Comparison of ENCODE assay signal across 35 cellular contexts in the genomic region with DNA sequence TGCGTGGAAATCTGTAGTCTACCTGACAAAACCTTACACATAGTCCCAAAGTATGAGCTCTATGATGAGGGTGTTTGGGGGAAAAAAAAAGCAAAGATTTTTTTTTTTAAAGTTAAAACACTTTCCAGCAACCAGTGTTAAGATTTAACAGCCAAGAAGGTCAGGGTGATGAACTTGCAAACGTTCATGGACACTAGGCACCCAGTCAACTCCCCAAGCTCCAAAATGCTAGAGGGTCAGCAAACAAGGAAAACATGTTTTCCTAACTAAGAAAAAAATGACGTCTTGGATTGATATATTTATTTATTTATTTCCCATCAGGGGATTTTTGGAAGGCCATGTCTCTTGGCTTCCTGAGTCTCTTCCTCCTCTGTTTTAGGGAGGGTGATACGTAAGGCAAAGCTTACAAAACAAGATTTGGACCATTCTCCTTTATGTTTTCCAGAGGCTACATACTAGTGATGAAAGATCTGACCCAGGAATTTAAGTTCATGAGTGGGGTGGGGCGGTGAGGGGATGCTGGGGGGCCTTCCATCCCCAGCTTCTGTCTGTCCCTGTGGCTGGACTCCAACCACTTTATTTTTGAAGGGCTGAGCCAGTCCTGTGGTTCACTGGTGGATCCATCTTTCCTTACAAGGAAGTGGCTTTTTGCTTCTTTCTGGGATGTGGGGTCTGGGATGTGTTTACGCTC.
"Had no signal": no experiment of that assay in that cellular context is flagged by ENCODE, and none has a peak within 500 bp of the region (broad histone marks: within the 10 kb centered on the region; RNA-seq: fewer than 3 reads in every experiment).

No MANE protein-coding gene starts in this region.

- H3K27ac ChIP-seq: KMS-11, Peyer's patch, VCaP had no signal

- H3K4me2 ChIP-seq: KMS-11 had no signal

- H3K4me3 ChIP-seq: Peyer's patch had no signal

- H3K9ac ChIP-seq: KMS-11 had no signal

- H3K4me1 Mint-ChIP-seq: activated B cell treated with CpG ODN at 0.5 μM for 24 hours; activated naive CD4-positive, alpha-beta T cell treated with anti-CD3 and anti-CD28 coated beads, Interleukin-2, amount 10 ng/mL, durations not matched to agents 7 days and 5 days; activated naive CD8-positive, alpha-beta T cell treated with anti-CD3 and anti-CD28 coated beads, Interleukin-2, amount 50 U/mL, for 24 hours; brain had no signal

- H3K4me1 ChIP-seq: Peyer's patch had no signal

- H3K27me3 ChIP-seq: Peyer's patch had no signal

- H3K27ac Mint-ChIP-seq: activated B cell treated with CpG ODN at 0.5 μM for 24 hours; activated CD4-positive, alpha-beta memory T cell treated with anti-CD3 and anti-CD28 coated beads for 36 hours; activated naive CD4-positive, alpha-beta T cell treated with anti-CD3 and anti-CD28 coated beads, Interleukin-2, amount 10 ng/mL, durations not matched to agents 7 days and 5 days; activated naive CD8-positive, alpha-beta T cell; activated naive CD8-positive, alpha-beta T cell treated with anti-CD3 and anti-CD28 coated beads, Interleukin-2, amount 50 U/mL, for 24 hours; brain had no signal

- DNase-seq: activated B cell treated with CpG ODN at 0.5 μM for 24 hours; activated CD4-positive, alpha-beta memory T cell treated with anti-CD3 and anti-CD28 coated beads for 36 hours; activated CD4-positive, alpha-beta T cell treated with anti-CD3 and anti-CD28 coated beads for 4 hours; activated CD4-positive, alpha-beta T cell treated with anti-CD3 and anti-CD28 coated beads, Interleukin-2, amount 50 U/mL, for 1 hour; activated CD4-positive, CD25-positive, alpha-beta regulatory T cell treated with anti-CD3 and anti-CD28 coated beads, Interleukin-2, amount 50 U/mL, for 72 hours; activated CD8-positive, alpha-beta memory T cell treated with anti-CD3 and anti-CD28 coated beads, Interleukin-2, amount 50 U/mL, for 48 hours; activated effector memory CD4-positive, alpha-beta T cell treated with Interleukin-2 at 50 U/mL for 16 hours; activated naive CD4-positive, alpha-beta T cell treated with anti-CD3 and anti-CD28 coated beads, Interleukin-2, amount 10 ng/mL, durations not matched to agents 7 days and 5 days; activated naive CD8-positive, alpha-beta T cell treated with anti-CD3 and anti-CD28 coated beads, Interleukin-2, amount 50 U/mL, for 24 hours; activated T-cell treated with anti-CD3 and anti-CD28 coated beads, Interleukin-2, amount 50 U/mL, for 48 hours; anterior cingulate cortex; MM.1S; MV-4-11; NCI-H1092; NCI-H1436 treated with DMSO at 0.1 percent for 48 hours; NCI-H1694 treated with DMSO at 0.1 percent for 48 hours; NCI-H2029; NCI-H2107; NCI-H2171; NCI-H510A; NCI-H526; NCI-H748 treated with DMSO at 0.1 percent for 48 hours; NK-92 treated with Interleukin-12 subunit alpha and Interleukin-12 subunit beta, amount 100 ng/mL, for 24 hours; Peyer's patch; RPMI8226; SW 1271; T-helper 1 cell; T-helper 2 cell; T-helper 9 cell had no signal

- ATAC-seq: activated naive CD8-positive, alpha-beta T cell treated with anti-CD3 and anti-CD28 coated beads, Interleukin-2, amount 50 U/mL, for 24 hours; PC-3 had no signal

- H3K27me3 Mint-ChIP-seq: activated B cell treated with CpG ODN at 0.5 μM for 24 hours; activated CD4-positive, alpha-beta memory T cell treated with anti-CD3 and anti-CD28 coated beads for 36 hours; activated naive CD4-positive, alpha-beta T cell treated with anti-CD3 and anti-CD28 coated beads, Interleukin-2, amount 10 ng/mL, durations not matched to agents 7 days and 5 days; activated naive CD8-positive, alpha-beta T cell treated with anti-CD3 and anti-CD28 coated beads, Interleukin-2, amount 50 U/mL, for 24 hours had no signal

- H3K36me3 Mint-ChIP-seq: activated CD4-positive, alpha-beta memory T cell treated with anti-CD3 and anti-CD28 coated beads for 36 hours; activated naive CD4-positive, alpha-beta T cell treated with anti-CD3 and anti-CD28 coated beads, Interleukin-2, amount 10 ng/mL, durations not matched to agents 7 days and 5 days; activated naive CD8-positive, alpha-beta T cell; brain had no signal

- H3K4me3 Mint-ChIP-seq: activated B cell treated with CpG ODN at 0.5 μM for 24 hours; activated CD4-positive, alpha-beta memory T cell treated with anti-CD3 and anti-CD28 coated beads for 36 hours; activated naive CD4-positive, alpha-beta T cell treated with anti-CD3 and anti-CD28 coated beads, Interleukin-2, amount 10 ng/mL, durations not matched to agents 7 days and 5 days; activated naive CD8-positive, alpha-beta T cell; activated naive CD8-positive, alpha-beta T cell treated with anti-CD3 and anti-CD28 coated beads, Interleukin-2, amount 50 U/mL, for 24 hours; brain had no signal

- H3K36me3 ChIP-seq: Peyer's patch had no signal

- H3K9me3 Mint-ChIP-seq: brain had no signal

- H3K9me3 ChIP-seq: Peyer's patch had no signal

- FAIRE-seq: bronchial epithelial cell had no signal
